Comparison of ENCODE assay signal across 8 cellular contexts in the genomic region with DNA sequence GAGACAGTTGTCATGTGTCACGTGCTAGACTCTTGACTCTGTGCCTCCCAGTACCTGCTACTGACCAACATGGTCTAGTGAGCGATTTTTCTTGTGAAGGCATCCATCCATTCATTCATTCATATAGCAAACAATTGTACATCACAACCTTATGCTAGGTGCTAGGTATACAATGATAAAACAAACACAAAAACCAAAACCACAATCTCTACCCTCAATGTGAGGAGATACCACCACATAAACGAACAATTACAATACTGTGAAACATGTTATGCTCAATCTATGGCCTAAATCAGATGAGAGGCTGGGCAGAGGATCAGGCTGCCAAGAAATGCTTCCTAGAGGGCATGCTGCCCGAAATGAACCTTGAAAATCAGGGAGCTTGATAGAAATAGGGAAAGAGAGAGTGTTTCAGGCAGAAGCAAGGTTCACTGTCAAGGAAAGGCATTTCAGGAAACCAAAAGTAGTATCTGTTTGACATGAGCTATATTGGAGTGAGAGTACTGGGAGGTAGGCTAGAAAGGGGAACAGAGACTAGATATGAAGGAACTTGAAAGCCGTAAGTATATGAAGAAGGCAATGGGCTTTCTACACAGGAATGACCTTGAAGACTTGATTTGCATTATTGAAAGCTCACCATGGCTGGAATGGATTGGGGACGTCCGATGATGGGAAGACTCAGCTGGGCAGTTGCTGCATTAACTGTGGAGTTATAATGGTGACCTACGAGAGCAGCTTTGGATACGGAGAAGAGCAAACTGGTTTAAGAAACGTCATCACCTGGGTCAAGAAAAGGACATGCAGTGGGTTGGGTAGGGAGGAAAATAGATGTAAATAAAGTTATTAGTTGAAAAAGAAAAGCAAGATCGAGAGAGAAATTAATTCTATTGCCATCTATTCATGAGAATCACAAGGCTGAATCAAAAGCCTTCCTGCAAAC.
DNase-seq lines count a peak whose midpoint lies in the region; ATAC-seq and TF ChIP-seq lines count a peak whose summit lies in the region.

No MANE protein-coding gene starts in this region.

- peaks cover 5% of the 10 kb centered on the region for H3K4me1 ChIP-seq in A673 (ENCODE audit: insufficient read depth, low read length, poor library complexity, severe bottlenecking)

- H3K36me3 Mint-ChIP-seq in stimulated activated naive CD8-positive, alpha-beta T cell treated with anti-CD3 and anti-CD28 coated beads, Interleukin-15, Interleukin-2, amounts not matched to agents 100 ng/mL and 50 ng/mL, for 24 hours (ENCODE audit: low read depth): peaks cover 9% of the 10 kb centered on the region
- peaks cover 3% of the 10 kb centered on the region for H3K36me3 Mint-ChIP-seq in activated CD4-positive, alpha-beta memory T cell treated with anti-CD3 and anti-CD28 coated beads for 36 hours

- H3K27ac ChIP-seq in A673 (ENCODE audit: low read depth, low read length, poor library complexity, severe bottlenecking): no peak overlapping the region

- H3K9me3 ChIP-seq in A673 (ENCODE audit: low read depth, low read length, poor library complexity, severe bottlenecking): no peaks in the 10 kb centered on the region

- no peaks in the 10 kb centered on the region for H3K27me3 Mint-ChIP-seq in stimulated activated naive CD8-positive, alpha-beta T cell treated with anti-CD3 and anti-CD28 coated beads, Interleukin-15, Interleukin-2, amounts not matched to agents 100 ng/mL and 50 ng/mL, for 24 hours
- H3K27me3 Mint-ChIP-seq in activated CD4-positive, alpha-beta memory T cell treated with anti-CD3 and anti-CD28 coated beads for 36 hours: no peaks in the 10 kb centered on the region

- CTCF ChIA-PET in activated CD4-positive, alpha-beta memory T cell treated with anti-CD3 and anti-CD28 coated beads for 36 hours (lab: Charles Lee): interaction anchor here (0.6 to 1.9 kb wide), 11 partner anchors 11 to 325 kb away, joined by 3 to 10 read pairs (median 4); no protein-coding TSS in a partner anchor
- CTCF ChIA-PET in A673 (lab: Charles Lee): interaction anchor here (0.6 kb wide), 1 partner anchor 12 kb away, joined by 4 read pairs; no protein-coding TSS in a partner anchor

- no peaks in the 10 kb centered on the region for H3K27me3 ChIP-seq in A673 (replicated peaks; ENCODE audit: insufficient read depth, low read depth, low read length, poor library complexity)

- in situ Hi-C loops in G401 (cut with HindIII; ENCODE audit: low sequenced_read_pairs): no loop called here

- no peak for ATAC-seq in stimulated activated naive CD8-positive, alpha-beta T cell treated with anti-CD3 and anti-CD28 coated beads, Interleukin-15, Interleukin-2, amounts not matched to agents 100 U/mL and 50 U/mL, for 24 hours
- peak; percentile 58 for ATAC-seq in HG02981 (IDR thresholded peaks at IDR 0.05; ENCODE audit: unreplicated experiment)

- POLR2A ChIA-PET in activated CD4-positive, alpha-beta memory T cell treated with anti-CD3 and anti-CD28 coated beads for 36 hours (lab: Charles Lee): interaction anchor here (0.7 to 3.5 kb wide), 15 partner anchors 11 to 639 kb away, joined by 3 to 29 read pairs (median 5); a partner anchor contains a TSS
- POLR2A ChIA-PET in A673 (lab: Charles Lee; ENCODE audit: low non-redundant PET): no interaction called here

- H3K9me3 Mint-ChIP-seq in stimulated activated naive CD8-positive, alpha-beta T cell treated with anti-CD3 and anti-CD28 coated beads, Interleukin-15, Interleukin-2, amounts not matched to agents 100 ng/mL and 50 ng/mL, for 24 hours: peaks cover under 1% of the 10 kb centered on the region
- H3K9me3 Mint-ChIP-seq in activated CD4-positive, alpha-beta memory T cell treated with anti-CD3 and anti-CD28 coated beads for 36 hours: no peaks in the 10 kb centered on the region

- no TSS peak for BruUV-seq in A673 (replicated peaks; lab: Mats Ljungman, UMichigan)

- H3K4me3 Mint-ChIP-seq in stimulated activated naive CD8-positive, alpha-beta T cell treated with anti-CD3 and anti-CD28 coated beads, Interleukin-15, Interleukin-2, amounts not matched to agents 100 ng/mL and 50 ng/mL, for 24 hours: peak overlapping the region; percentile 65
- H3K4me3 Mint-ChIP-seq in activated CD4-positive, alpha-beta memory T cell treated with anti-CD3 and anti-CD28 coated beads for 36 hours: peak overlapping the region; percentile 51

- no peak for DNase-seq in stimulated activated naive CD8-positive, alpha-beta T cell treated with anti-CD3 and anti-CD28 coated beads, Interleukin-15, Interleukin-2, amounts not matched to agents 100 U/mL and 50 U/mL, for 24 hours
- no peak for DNase-seq in activated CD4-positive, alpha-beta memory T cell treated with anti-CD3 and anti-CD28 coated beads for 36 hours
- no peak for DNase-seq in NCI-H1048 (lab: John Stamatoyannopoulos, UW)
- DNase-seq in NCI-H748 (lab: John Stamatoyannopoulos, UW; ENCODE audit: unreplicated experiment): no peak
- no peak for DNase-seq in A673 (ENCODE audit: low spot score)
- DNase-seq in G401 (ENCODE audit: low spot score): no peak

- peaks cover 50% of the 10 kb centered on the region for H3K4me1 Mint-ChIP-seq in stimulated activated naive CD8-positive, alpha-beta T cell treated with anti-CD3 and anti-CD28 coated beads, Interleukin-15, Interleukin-2, amounts not matched to agents 100 ng/mL and 50 ng/mL, for 24 hours (ENCODE audit: low read depth)
- H3K4me1 Mint-ChIP-seq in activated CD4-positive, alpha-beta memory T cell treated with anti-CD3 and anti-CD28 coated beads for 36 hours (ENCODE audit: low read depth): peaks cover 47% of the 10 kb centered on the region

- TF ChIP-seq CTCF in A673 (conservative IDR thresholded peaks at IDR 0.05; ENCODE audit: low read depth, low read length): no peak

- intact Hi-C loops in activated CD4-positive, alpha-beta memory T cell treated with anti-CD3 and anti-CD28 coated beads for 36 hours (cut with micrococcal nuclease): loop anchor here (1.0 kb wide), 2 partner anchors 128 to 145 kb away; no protein-coding TSS in a partner anchor
- intact Hi-C loops in A673 (cut with micrococcal nuclease; ENCODE audit: unreplicated experiment): no loop called here

- H3K36me3 ChIP-seq in A673 (ENCODE audit: insufficient read depth, low read length, poor library complexity, severe bottlenecking): no peaks in the 10 kb centered on the region

- no peak overlapping the region for H3K4me3 ChIP-seq in A673 (ENCODE audit: low read depth, low read length, poor library complexity, severe bottlenecking)

- peak overlapping the region; percentile 92 for H3K27ac Mint-ChIP-seq in stimulated activated naive CD8-positive, alpha-beta T cell treated with anti-CD3 and anti-CD28 coated beads, Interleukin-15, Interleukin-2, amounts not matched to agents 100 ng/mL and 50 ng/mL, for 24 hours
- H3K27ac Mint-ChIP-seq in activated CD4-positive, alpha-beta memory T cell treated with anti-CD3 and anti-CD28 coated beads for 36 hours: peak overlapping the region; percentile 70
